ENCODE assay signal across 18 cellular contexts in the genomic region with DNA sequence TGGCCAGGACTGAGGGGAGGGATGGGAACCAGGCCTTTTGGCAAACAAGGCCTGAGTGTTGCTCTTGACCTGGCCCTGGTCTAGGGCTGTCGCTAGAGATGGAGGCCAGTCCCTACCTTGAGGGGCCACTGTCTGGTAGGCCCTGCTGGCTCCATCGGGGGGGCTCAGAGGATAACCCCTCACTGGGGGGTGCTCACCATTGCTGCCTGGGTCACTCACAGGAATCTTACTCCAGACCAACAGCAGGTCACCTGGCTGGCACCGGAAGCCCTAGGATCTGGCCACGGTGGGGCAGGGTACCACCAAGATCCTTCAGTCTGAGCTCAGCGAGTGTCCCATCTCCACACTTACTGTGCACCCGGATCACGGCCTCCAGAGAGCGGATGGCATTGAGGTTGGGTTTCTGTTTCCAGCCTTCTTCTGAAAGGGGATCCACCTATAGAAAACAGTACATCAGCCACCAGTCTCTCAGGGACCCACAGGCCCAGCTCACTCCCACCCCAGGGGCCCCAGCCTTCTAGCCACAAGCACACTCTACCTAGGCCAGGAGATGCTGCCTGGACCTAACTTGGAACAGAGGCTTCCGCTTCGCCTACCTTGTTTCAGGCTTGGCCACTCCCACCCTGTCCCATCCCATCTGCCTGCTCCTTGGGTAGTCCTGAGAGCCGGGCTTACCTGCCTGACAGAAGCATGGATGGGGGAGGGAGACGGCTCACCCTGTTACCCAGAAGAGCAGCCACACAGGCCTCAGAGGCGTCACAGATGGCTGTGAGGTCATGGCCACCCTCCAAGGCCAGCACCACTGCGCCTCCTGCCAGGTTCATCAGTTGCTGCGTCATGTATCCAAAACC. TPM values are rescaled to one million over a fixed set of nuclear protein-coding genes. Genes with fewer than 3 reads are reported as not detected.
DNase-seq lines count a peak whose midpoint lies in the region; ATAC-seq and TF ChIP-seq lines count a peak whose summit lies in the region.
"Had no signal": no experiment of that assay in that cellular context is flagged by ENCODE, and none has a peak within 500 bp of the region (broad histone marks: within the 10 kb centered on the region; RNA-seq: fewer than 3 reads in every experiment).

No MANE protein-coding gene starts in this region.

- 86 to 96% (median 90%) methylated on average over 14 to 15 of the region's 15 CpGs for WGBS in spleen, 5 donors

- CTCF ChIA-PET in activated CD4-positive, alpha-beta T cell treated with anti-CD3 and anti-CD28 coated beads, Interleukin-2, amount 10 ng/mL, durations not matched to agents 7 days and 5 days (lab: Charles Lee), result interaction anchor here (0.8 to 1.8 kb wide), 3 partner anchors 20 to 52 kb away, joined by 3 to 5 read pairs (median 4); no protein-coding TSS in a partner anchor

- no peaks in the 10 kb centered on the region for H3K9me3 Mint-ChIP-seq in activated CD4-positive, alpha-beta T cell treated with anti-CD3 and anti-CD28 coated beads, Interleukin-2, amount 10 ng/mL, durations not matched to agents 7 days and 5 days
- H3K9me3 Mint-ChIP-seq: activated B cell treated with CpG ODN at 0.5 μM for 24 hours, brain, CD14-positive monocyte had no signal

- H3K27me3 ChIP-seq in dorsolateral prefrontal cortex (no peaks in the 10 kb centered on the region), spleen (replicated peaks in 1 of 7) (no peaks in the 10 kb centered on the region)
- H3K27me3 ChIP-seq: hepatocyte had no signal

- no peak for TF ChIP-seq CTCF in dorsolateral prefrontal cortex (IDR thresholded peaks at IDR 0.05 in 54 of 56, conservative IDR thresholded peaks at IDR 0.05 in 2 of 56; ENCODE audit: low read depth in 1 of 56, partially characterized antibody in 56 of 56)
- no peak for TF ChIP-seq CTCF in spleen (IDR thresholded peaks at IDR 0.05 in 8 of 11, conservative IDR thresholded peaks at IDR 0.05 in 3 of 11)

- DNase-seq in activated CD4-positive, alpha-beta T cell treated with anti-CD3 and anti-CD28 coated beads, Interleukin-2, amount 10 ng/mL, durations not matched to agents 7 days and 5 days, result no peak
- DNase-seq in activated CD4-positive, alpha-beta T cell treated with anti-CD3 and anti-CD28 coated beads, Interleukin-2, amount 50 U/mL, for 4 hours, result no peak
- no peak for DNase-seq in T-helper 17 cell
- DNase-seq in dorsolateral prefrontal cortex, result peak in 1 of 10 donors; percentile 26
- DNase-seq in spleen, result peak; percentile 67
- DNase-seq in NCI-H446 treated with DMSO at 0.1 percent for 48 hours (lab: John Stamatoyannopoulos, UW), result no peak
- no peak for DNase-seq in NCI-H187 treated with DMSO at 0.1 percent for 48 hours (lab: John Stamatoyannopoulos, UW)
- DNase-seq: activated B cell treated with CpG ODN at 0.5 μM for 24 hours, activated T-cell treated with anti-CD3 and anti-CD28 coated beads for 4 hours, DMS79, KG1, NCI-H1105, trophoblast cell had no signal

- H3K4me1 ChIP-seq in spleen, result peaks cover 0 to 20% (median 7%) of the 10 kb centered on the region in 6 donors

- no peaks in the 10 kb centered on the region for H3K9me3 ChIP-seq in T-helper 17 cell (ENCODE audit: control insufficient read depth, low read length, poor library complexity, severe bottlenecking)
- no peaks in the 10 kb centered on the region for H3K9me3 ChIP-seq in spleen

- H3K4me3 ChIP-seq in dorsolateral prefrontal cortex (no peak overlapping the region), spleen (no peak overlapping the region)
- H3K4me3 ChIP-seq: hepatocyte had no signal

- no peaks in the 10 kb centered on the region for H3K4me1 Mint-ChIP-seq in activated CD4-positive, alpha-beta T cell treated with anti-CD3 and anti-CD28 coated beads, Interleukin-2, amount 10 ng/mL, durations not matched to agents 7 days and 5 days
- peaks cover 9% of the 10 kb centered on the region for H3K4me1 Mint-ChIP-seq in T-helper 17 cell
- H3K4me1 Mint-ChIP-seq: activated B cell treated with CpG ODN at 0.5 μM for 24 hours, brain, CD14-positive monocyte had no signal

- peak overlapping the region; percentile 50 for H3K27ac Mint-ChIP-seq in activated CD4-positive, alpha-beta T cell treated with anti-CD3 and anti-CD28 coated beads, Interleukin-2, amount 10 ng/mL, durations not matched to agents 7 days and 5 days
- peak overlapping the region; percentile 19 for H3K27ac Mint-ChIP-seq in T-helper 17 cell

- no peak for ATAC-seq in T-helper 17 cell
- ATAC-seq in HG03521 (IDR thresholded peaks at IDR 0.05; ENCODE audit: unreplicated experiment), result no peak

- no peaks in the 10 kb centered on the region for H3K27me3 Mint-ChIP-seq in activated CD4-positive, alpha-beta T cell treated with anti-CD3 and anti-CD28 coated beads, Interleukin-2, amount 10 ng/mL, durations not matched to agents 7 days and 5 days
- H3K27me3 Mint-ChIP-seq in T-helper 17 cell, result no peaks in the 10 kb centered on the region
- H3K27me3 Mint-ChIP-seq: activated B cell treated with CpG ODN at 0.5 μM for 24 hours, brain had no signal

- POLR2A ChIA-PET in activated CD4-positive, alpha-beta T cell treated with anti-CD3 and anti-CD28 coated beads, Interleukin-2, amount 10 ng/mL, durations not matched to agents 7 days and 5 days (lab: Charles Lee), result interaction anchor here (0.8 kb wide), 1 partner anchor 28 kb away, joined by 3 read pairs; no protein-coding TSS in a partner anchor

- no peak for TF ChIP-seq POLR2A in spleen (IDR thresholded peaks at IDR 0.05)

- peaks cover 46% of the 10 kb centered on the region for H3K36me3 Mint-ChIP-seq in activated CD4-positive, alpha-beta T cell treated with anti-CD3 and anti-CD28 coated beads, Interleukin-2, amount 10 ng/mL, durations not matched to agents 7 days and 5 days (ENCODE audit: low read depth)
- peaks cover 6% of the 10 kb centered on the region for H3K36me3 Mint-ChIP-seq in T-helper 17 cell (ENCODE audit: low read depth)

- no peak overlapping the region for H3K4me3 Mint-ChIP-seq in activated CD4-positive, alpha-beta T cell treated with anti-CD3 and anti-CD28 coated beads, Interleukin-2, amount 10 ng/mL, durations not matched to agents 7 days and 5 days
- H3K4me3 Mint-ChIP-seq in T-helper 17 cell, result no peak overlapping the region
- H3K4me3 Mint-ChIP-seq: activated B cell treated with CpG ODN at 0.5 μM for 24 hours, brain, CD14-positive monocyte had no signal

- H3K36me3 ChIP-seq in spleen, result peaks cover 16 to 100% (median 87%) of the 10 kb centered on the region in 6 donors

- intact Hi-C loops in dorsolateral prefrontal cortex (cut with DNase I) (no loop called here), spleen (cut with DNase I; ENCODE audit: low total_unique reads) (no loop called here)

- H3K27ac ChIP-seq in dorsolateral prefrontal cortex (peak overlapping the region in 50 of 59 donors; percentile 11 to 100 (median 96)), spleen (peak overlapping the region in 5 of 8 donors; percentile 6 to 61 (median 25))
- H3K27ac ChIP-seq: hepatocyte had no signal

RNA-seq across cellular contexts. Expression of a gene that starts 12.2 kb away (rescaled TPM):
- 1 to 10 TPM; 7.9 to 9.1 TPM for total RNA-seq in activated CD4-positive, alpha-beta T cell treated with anti-CD3 and anti-CD28 coated beads, Interleukin-2, amount 10 ng/mL, durations not matched to agents 7 days and 5 days
- total RNA-seq in T-helper 17 cell (1 to 10 TPM; 5.9 to 6.9 TPM), dorsolateral prefrontal cortex (100 to 1,000 TPM in 84 of 120 experiments, 10 to 100 TPM in 36; 71.9 to 264 (median 114) TPM), spleen (10 to 100 TPM; 20.2 to 66.4 (median 42.3) TPM)
- 10 to 100 TPM in 1 of 3 donors, 1 to 10 TPM in 2; 8.4 to 24.1 (median 9.5) TPM for polyA plus RNA-seq in spleen

RNA-seq across cellular contexts. Expression of a gene that starts 26.6 kb away (rescaled TPM):
- total RNA-seq in activated CD4-positive, alpha-beta T cell treated with anti-CD3 and anti-CD28 coated beads, Interleukin-2, amount 10 ng/mL, durations not matched to agents 7 days and 5 days, result under 1 TPM in 1 of 2 experiments, not detected in 1; 0.15 TPM
- under 1 TPM; 0.27 to 0.55 TPM for total RNA-seq in T-helper 17 cell
- total RNA-seq in dorsolateral prefrontal cortex, result 100 to 1,000 TPM in 51 of 120 experiments, 10 to 100 TPM in 69; 33.3 to 206 (median 93.7) TPM
- total RNA-seq in spleen, result 10 to 100 TPM; 50.6 to 84.3 (median 57.8) TPM
- polyA plus RNA-seq in spleen, result 100 to 1,000 TPM in 1 of 3 donors, 10 to 100 TPM in 2; 21.4 to 116 (median 64.3) TPM

RNA-seq across cellular contexts. Expression of a gene that starts 34.4 kb away (rescaled TPM):
- 100 to 1,000 TPM; 218 to 232 TPM for total RNA-seq in activated CD4-positive, alpha-beta T cell treated with anti-CD3 and anti-CD28 coated beads, Interleukin-2, amount 10 ng/mL, durations not matched to agents 7 days and 5 days
- total RNA-seq in T-helper 17 cell, result 100 to 1,000 TPM; 129 to 151 TPM
- 10 to 100 TPM; 25.9 to 77.6 (median 46.8) TPM for total RNA-seq in dorsolateral prefrontal cortex
- total RNA-seq in spleen, result 100 to 1,000 TPM in 5 of 7 donors, 10 to 100 TPM in 2; 74.9 to 158 (median 132) TPM
- 10 to 100 TPM; 39.6 to 76.7 (median 52.2) TPM for polyA plus RNA-seq in spleen

RNA-seq across cellular contexts. Expression of a gene that starts 60.0 kb away (rescaled TPM):
- total RNA-seq in activated CD4-positive, alpha-beta T cell treated with anti-CD3 and anti-CD28 coated beads, Interleukin-2, amount 10 ng/mL, durations not matched to agents 7 days and 5 days, result not detected
- total RNA-seq in T-helper 17 cell (under 1 TPM in 1 of 2 donors, not detected in 1; 0.12 TPM), dorsolateral prefrontal cortex (1 to 10 TPM in 111 of 120 experiments, under 1 TPM in 9; 0.65 to 4.5 (median 2.0) TPM), spleen (under 1 TPM in 3 of 7 donors, not detected in 4; 0.32 to 0.92 (median 0.70) TPM)
- polyA plus RNA-seq in spleen, result under 1 TPM; 0.05 to 0.16 (median 0.13) TPM
- total RNA-seq: T-helper 1 cell treated with Interleukin-12 subunit alpha and Interleukin-12 subunit beta and Interleukin-4 antibody, amounts not matched to agents 30 ng/mL and 1 ng/mL, for 36 hours had no signal
- polyA plus RNA-seq: hepatocyte had no signal

Comparison
In these comparisons a context has a peak if more than half of its experiments do, and no peak if none do; other contexts are left out.
1. RNA of a gene that starts 26.6 kb away (total RNA-seq): 33.3 to 206 TPM in dorsolateral prefrontal cortex and 50.6 to 84.3 TPM in spleen; 0.27 to 0.55 TPM in T-helper 17 cell and 0.15 TPM in activated CD4-positive, alpha-beta T cell treated with anti-CD3 and anti-CD28 coated beads, Interleukin-2, amount 10 ng/mL, durations not matched to agents 7 days and 5 days; every median in the first group is over 10 times any median in the second.